In genomic region chr5:39520232-39520572, GRCh38 we compare ENCODE assay signal across 10 cellular contexts.
DNase-seq lines count a peak whose midpoint lies in the region; ATAC-seq and TF ChIP-seq lines count a peak whose summit lies in the region.
"Had no signal": no experiment of that assay in that cellular context is flagged by ENCODE, and none has a peak within 500 bp of the region (broad histone marks: within the 10 kb centered on the region; RNA-seq: fewer than 3 reads in every experiment).

No MANE protein-coding gene starts in this region.

- peaks cover 3 to 27% (median 24%) of the 10 kb centered on the region in 5 donors for H3K4me1 ChIP-seq in subcutaneous abdominal adipose tissue (ENCODE audit: control insufficient read depth in 5 of 5, insufficient read depth in 5 of 5, low read length in 5 of 5)

- H3K27me3 ChIP-seq in subcutaneous abdominal adipose tissue (ENCODE audit: control insufficient read depth in 5 of 5, insufficient read depth in 4 of 5, low read length in 5 of 5) = no peaks in the 10 kb centered on the region
- H3K27me3 ChIP-seq: dorsolateral prefrontal cortex had no signal

- TF ChIP-seq CTCF in HFFc6 (IDR thresholded peaks at IDR 0.05) = no peak
- no peak for TF ChIP-seq CTCF in astrocyte of the spinal cord (IDR thresholded peaks at IDR 0.05; ENCODE audit: low read depth, low read length)

- no peaks in the 10 kb centered on the region for H3K36me3 ChIP-seq in subcutaneous abdominal adipose tissue (ENCODE audit: control insufficient read depth in 5 of 5, insufficient read depth in 5 of 5, low read length in 5 of 5)

- no peak overlapping the region for H3K4me3 ChIP-seq in astrocyte of the spinal cord (ENCODE audit: low read depth, low read length)
- peak overlapping the region; percentile 5 to 56 (median 40) for H3K4me3 ChIP-seq in subcutaneous abdominal adipose tissue (ENCODE audit: low read depth in 1 of 5, low read length in 5 of 5)
- H3K4me3 ChIP-seq: dorsolateral prefrontal cortex had no signal

- H3K4me3 Mint-ChIP-seq in HFFc6 = peak overlapping the region; percentile 78

- in situ Hi-C loops in astrocyte of the spinal cord (cut with HindIII; ENCODE audit: low sequenced_read_pairs) = no loop called here

- peak overlapping the region in 2 of 5 donors; percentile 30 to 36 for H3K9ac ChIP-seq in subcutaneous abdominal adipose tissue (ENCODE audit: low read length in 5 of 5)

- ATAC-seq in HG03139 (IDR thresholded peaks at IDR 0.05; ENCODE audit: unreplicated experiment) = no peak
- ATAC-seq in HG02642 (IDR thresholded peaks at IDR 0.05; ENCODE audit: poor library complexity, unreplicated experiment) = no peak
- no peak for ATAC-seq in GM19324 (IDR thresholded peaks at IDR 0.05; ENCODE audit: low FRiP score, unreplicated experiment)

- DNase-seq in HFFc6 (peak; percentile 85), astrocyte of the spinal cord (ENCODE audit: low read depth, low spot score) (peak; percentile 91), kidney tubule cell (ENCODE audit: low spot score) (peak; percentile 59)
- DNase-seq in stimulated activated CD4-positive, alpha-beta T cell treated with anti-CD3 and anti-CD28 coated beads, Interleukin-1b, Interleukin-23, amount 100 ng/mL, for 48 hours = no peak
- DNase-seq: dorsolateral prefrontal cortex, GOT3 had no signal

- peaks cover 9% of the 10 kb centered on the region; the same call in 1 of the 2 replicates for H3K36me3 Mint-ChIP-seq in HFFc6 (ENCODE audit: low read depth)

- no peaks in the 10 kb centered on the region for H3K9me3 Mint-ChIP-seq in HFFc6

- H3K27me3 Mint-ChIP-seq in HFFc6 (ENCODE audit: insufficient read depth) = peaks cover 1% of the 10 kb centered on the region

- peak overlapping the region; percentile 93 for H3K27ac Mint-ChIP-seq in HFFc6

- H3K4me1 Mint-ChIP-seq in HFFc6 (ENCODE audit: low read depth) = peaks cover 88% of the 10 kb centered on the region

- no peaks in the 10 kb centered on the region for H3K9me3 ChIP-seq in subcutaneous abdominal adipose tissue (ENCODE audit: control insufficient read depth in 5 of 5, low read length in 5 of 5)

- H3K27ac ChIP-seq in subcutaneous abdominal adipose tissue (ENCODE audit: low read depth, low read length) = peak overlapping the region; percentile 67
